Comparison of ENCODE assay signal across 11 cellular contexts in the genomic region with DNA sequence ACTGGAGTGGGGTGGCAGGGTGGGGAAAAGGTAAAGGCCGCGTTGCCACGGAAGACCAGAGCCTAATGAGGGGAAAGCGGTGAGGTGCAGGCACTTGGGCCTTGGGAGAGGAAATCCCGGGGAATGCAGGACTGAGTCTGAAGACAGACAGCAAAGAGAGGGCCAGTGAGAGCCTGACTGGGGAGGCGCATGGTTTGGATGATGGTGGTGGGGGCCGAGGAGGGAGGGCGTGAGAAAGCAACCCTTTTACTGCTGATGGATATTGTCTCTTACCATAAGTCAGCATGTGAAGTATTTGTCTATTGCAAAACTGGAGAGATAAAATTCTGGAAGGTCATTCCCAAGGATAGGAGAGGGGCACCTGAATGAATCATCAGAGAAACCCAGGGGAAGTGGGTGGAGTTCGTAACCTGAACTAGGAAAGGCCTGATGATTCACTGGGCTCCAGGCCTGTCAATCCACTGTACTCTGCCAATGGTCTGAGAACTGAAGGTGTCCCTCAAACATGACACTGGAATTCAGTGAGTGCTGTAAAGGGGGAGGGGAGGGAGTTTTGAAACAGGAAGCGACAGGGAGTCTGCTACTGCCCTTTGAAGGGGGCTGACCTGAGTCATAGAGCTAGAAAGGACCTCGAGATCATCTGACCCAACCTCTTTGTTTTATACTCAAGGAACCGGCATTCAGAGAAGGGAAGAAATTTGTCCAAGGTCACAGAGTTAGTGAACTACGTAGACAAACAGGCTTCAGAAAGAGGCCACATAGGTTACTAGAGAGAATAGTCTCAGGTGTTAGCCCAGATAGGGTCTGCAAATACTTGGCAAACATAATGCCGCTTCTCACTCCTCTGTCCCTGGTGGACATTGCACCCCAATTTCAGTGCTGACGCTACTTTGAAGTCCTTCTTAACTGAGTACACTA. TPM values are rescaled to one million over a fixed set of nuclear protein-coding genes. Genes with fewer than 3 reads are reported as not detected.
DNase-seq lines count a peak whose midpoint lies in the region; ATAC-seq, FAIRE-seq and TF ChIP-seq lines count a peak whose summit lies in the region.
"Had no signal": no experiment of that assay in that cellular context is flagged by ENCODE, and none has a peak within 500 bp of the region (broad histone marks: within the 10 kb centered on the region; RNA-seq: fewer than 3 reads in every experiment).

No MANE protein-coding gene starts in this region.

- peak overlapping the region; percentile 29; the same call in 1 of the 2 replicates for H2BK15ac ChIP-seq in H1 (ENCODE audit: low read length)

- peak overlapping the region; percentile 69 for H2BK120ac ChIP-seq in H1 (replicated peaks; ENCODE audit: low read depth, low read length)

- no peaks in the 10 kb centered on the region for H3K27me3 Mint-ChIP-seq in Calu3 (ENCODE audit: unreplicated experiment)
- no peaks in the 10 kb centered on the region for H3K27me3 Mint-ChIP-seq in activated naive CD8-positive, alpha-beta T cell treated with anti-CD3 and anti-CD28 coated beads for 36 hours

- no peaks in the 10 kb centered on the region for H4K20me1 ChIP-seq in H1 (replicated peaks in 1 of 2; ENCODE audit: control insufficient read depth in 1 of 2, insufficient read depth in 2 of 2, low read length in 2 of 2)

- peaks cover 18% of the 10 kb centered on the region for H3K4me1 Mint-ChIP-seq in Calu3 (ENCODE audit: low read depth, unreplicated experiment)
- H3K4me1 Mint-ChIP-seq in activated naive CD8-positive, alpha-beta T cell treated with anti-CD3 and anti-CD28 coated beads for 36 hours: no peaks in the 10 kb centered on the region

- H3K4me3 Mint-ChIP-seq in Calu3 (ENCODE audit: low read depth, unreplicated experiment): no peak overlapping the region
- H3K4me3 Mint-ChIP-seq in activated naive CD8-positive, alpha-beta T cell treated with anti-CD3 and anti-CD28 coated beads for 36 hours: no peak overlapping the region
- H3K4me3 Mint-ChIP-seq: CD14-positive monocyte had no signal

- H2BK5ac ChIP-seq in H1 (ENCODE audit: low read depth, low read length): peak overlapping the region; percentile 88; the same call in 1 of the 2 replicates

- 0 out of 3 replicates have a peak, but pooled peaks of 1 of the 2 experiments have one; percentile 7 for TF ChIP-seq EP300 in H1 (IDR thresholded peaks at IDR 0.05; ENCODE audit: borderline replicate concordance in 1 of 2, low read depth in 2 of 2, low read length in 2 of 2)

- no peaks in the 10 kb centered on the region for H3K9me3 ChIP-seq in H1 (ENCODE audit: insufficient read depth in 2 of 2, low read depth in 1 of 2, low read length in 1 of 2)
- H3K9me3 ChIP-seq in mesodermal cell (ENCODE audit: control insufficient read depth, low read length): no peaks in the 10 kb centered on the region

- peaks cover 4% of the 10 kb centered on the region for H3K36me3 Mint-ChIP-seq in Calu3 (ENCODE audit: insufficient read depth, unreplicated experiment)
- no peaks in the 10 kb centered on the region for H3K36me3 Mint-ChIP-seq in activated naive CD8-positive, alpha-beta T cell treated with anti-CD3 and anti-CD28 coated beads for 36 hours
- H3K36me3 Mint-ChIP-seq: CD14-positive monocyte had no signal

- H3K36me3 ChIP-seq in H1 (ENCODE audit: control insufficient read depth in 2 of 4, insufficient read depth in 4 of 4, low read length in 3 of 4): no peaks in the 10 kb centered on the region
- H3K36me3 ChIP-seq in mesodermal cell (ENCODE audit: control insufficient read depth, insufficient read depth, low read length): no peaks in the 10 kb centered on the region

- H4K8ac ChIP-seq in H1 (ENCODE audit: extremely low read depth, insufficient read depth, low read length): 0 out of 2 replicates have a peak overlapping the region, but pooled peaks have one; percentile 51

- H3K27ac ChIP-seq in H1 (ENCODE audit: low read depth, low read length): peak overlapping the region; percentile 81
- H3K27ac ChIP-seq in mesodermal cell (ENCODE audit: low read depth, low read length, severe bottlenecking): peak overlapping the region; percentile 75
- H3K27ac ChIP-seq: skin epidermis had no signal

- TF ChIP-seq POLR2A in NB4 (IDR thresholded peaks at IDR 0.05; ENCODE audit: extremely low read depth, insufficient read length) (no peak), H1 (IDR thresholded peaks at IDR 0.05; ENCODE audit: control extremely low read depth in 1 of 2, low read depth in 2 of 2, low read length in 2 of 2) (no peak)

- H3K9me3 Mint-ChIP-seq in Calu3 (ENCODE audit: low read depth, unreplicated experiment): peaks cover under 1% of the 10 kb centered on the region
- no peaks in the 10 kb centered on the region for H3K9me3 Mint-ChIP-seq in activated naive CD8-positive, alpha-beta T cell treated with anti-CD3 and anti-CD28 coated beads for 36 hours

- H3K4ac ChIP-seq in H1 (replicated peaks; ENCODE audit: insufficient read length, low read depth, low read length): peak overlapping the region; percentile 85

- H4K91ac ChIP-seq in H1 (replicated peaks; ENCODE audit: insufficient read length, low read length): peak overlapping the region; percentile 85

- peak; percentile 43 for DNase-seq in Calu3
- peak; percentile 52 for DNase-seq in NB4 (ENCODE audit: low read depth)
- peak; percentile 52 to 73 for DNase-seq in H1 (ENCODE audit: low read depth in 1 of 2, low spot score in 2 of 2)
- DNase-seq in activated naive CD8-positive, alpha-beta T cell treated with anti-CD3 and anti-CD28 coated beads for 36 hours: no peak
- no peak for DNase-seq in GM20000 (ENCODE audit: low spot score)
- DNase-seq: stimulated activated naive CD4-positive, alpha-beta T cell treated with Interleukin-2 at 50 U/mL for 16 hours had no signal

- H2AK5ac ChIP-seq in H1 (ENCODE audit: low read depth, low read length): no peak overlapping the region

- FAIRE-seq in H1 (lab: Jason Lieb, UNC): peak; percentile 99

- no peak overlapping the region for H3K4me3 ChIP-seq in NB4 (ENCODE audit: low read depth, low read length)
- H3K4me3 ChIP-seq in H1 (ENCODE audit: extremely low read depth in 1 of 4, insufficient read depth in 2 of 4, low read depth in 3 of 4, low read length in 4 of 4): peak overlapping the region in 1 of 4 experiments; percentile 47; a peak in 2 of 8 replicates
- H3K4me3 ChIP-seq in mesodermal cell (ENCODE audit: extremely low read depth, insufficient read depth, low read length, poor library complexity, severe bottlenecking): no peak overlapping the region
- H3K4me3 ChIP-seq: skin epidermis had no signal

- H3K18ac ChIP-seq in H1 (ENCODE audit: extremely low read depth, low read length): peak overlapping the region; percentile 90

- peak overlapping the region; percentile 53 to 56 for H3K4me2 ChIP-seq in H1 (ENCODE audit: insufficient read depth in 1 of 2, low read depth in 2 of 2, low read length in 2 of 2)

- H4K5ac ChIP-seq in H1 (ENCODE audit: insufficient read length, low read depth, low read length): peak overlapping the region; percentile 59

- CTCF ChIA-PET in Calu3 (lab: Charles Lee): no interaction called here
- CTCF ChIA-PET in H1 (lab: Charles Lee; ENCODE audit: partially characterized antibody): no interaction called here

- no peaks in the 10 kb centered on the region for H3K27me3 ChIP-seq in H1 (replicated peaks in 1 of 4; ENCODE audit: control insufficient read depth in 3 of 4, extremely low read depth in 1 of 4, insufficient read depth in 3 of 4, low read length in 3 of 4)

- peak overlapping the region; percentile 97 for H2BK20ac ChIP-seq in H1 (ENCODE audit: low read length)

- H3K9ac ChIP-seq in H1 (replicated peaks in 1 of 4; ENCODE audit: extremely low read depth in 1 of 4, low read depth in 3 of 4, low read length in 3 of 4): peak overlapping the region in 2 of 4 experiments; percentile 9 to 47; a peak in 3 of 7 replicates

- no TSS peak for BruUV-seq in Calu3 (replicated peaks; lab: Mats Ljungman, UMichigan)

- H2AFZ ChIP-seq in H1 (ENCODE audit: low read length): no peak overlapping the region

- peak overlapping the region; percentile 30 for H3K56ac ChIP-seq in H1 (replicated peaks; ENCODE audit: insufficient read length, low read depth, low read length)

- H3K14ac ChIP-seq in H1 (ENCODE audit: insufficient read length): no peak overlapping the region

- intact Hi-C loops in Calu3 (cut with micrococcal nuclease; ENCODE audit: unreplicated experiment): no loop called here

- TF ChIP-seq RAD21 in H1 (IDR thresholded peaks at IDR 0.05 in 1 of 2, conservative IDR thresholded peaks at IDR 0.05 in 1 of 2; ENCODE audit: low read depth in 2 of 2, low read length in 2 of 2): no peak

- 0 out of 2 replicates have a peak, but pooled peaks cover 2% of the 10 kb centered on the region for H3K23me2 ChIP-seq in H1 (ENCODE audit: low read depth, low read length)

- H3K27ac Mint-ChIP-seq in Calu3 (ENCODE audit: unreplicated experiment): peak overlapping the region; percentile 52
- H3K27ac Mint-ChIP-seq in activated naive CD8-positive, alpha-beta T cell treated with anti-CD3 and anti-CD28 coated beads for 36 hours: no peak overlapping the region

- H3K23ac ChIP-seq in H1 (ENCODE audit: insufficient read length): no peak overlapping the region

- peak overlapping the region; percentile 90; the same call in 1 of the 2 replicates for H2BK12ac ChIP-seq in H1 (ENCODE audit: low read depth, low read length)

- WGBS in H1 (ENCODE audit: extremely low coverage in 1 of 2, insufficient coverage in 1 of 2, insufficient read length in 1 of 2, insufficient replicate concordance in 2 of 2, low coverage in 1 of 2, low lambda C conversion rate in 2 of 2, missing lambda C conversion rate in 1 of 2), 2 experiments: 19% methylated on average over 12 of the region's 15 CpGs; no CpG with 5 or more reads in 1 of the 2 experiments
- 20 to 31% methylated on average over 2 to 7 of the region's 15 CpGs for WGBS in mesodermal cell (ENCODE audit: insufficient coverage in 2 of 2), 2 experiments

- TF ChIP-seq CTCF in Calu3 (IDR thresholded peaks at IDR 0.05; ENCODE audit: unreplicated experiment) (no peak), NB4 (IDR thresholded peaks at IDR 0.05; ENCODE audit: low read depth, low read length) (no peak), H1 (IDR thresholded peaks at IDR 0.05; ENCODE audit: control extremely low read depth in 1 of 3, insufficient read depth in 1 of 3, low read depth in 1 of 3, low read length in 3 of 3) (no peak), GM20000 (IDR thresholded peaks at IDR 0.05; ENCODE audit: extremely low read depth, missing control alignments) (no peak)

- H3K79me2 ChIP-seq in H1 (ENCODE audit: control insufficient read depth in 1 of 2, insufficient read depth in 2 of 2, low read length in 2 of 2): no peaks in the 10 kb centered on the region

- POLR2A ChIA-PET in H1 (lab: Charles Lee; ENCODE audit: partially characterized antibody): no interaction called here

- ATAC-seq in HG02759 (IDR thresholded peaks at IDR 0.05; ENCODE audit: unreplicated experiment) (no peak), GM21515 (IDR thresholded peaks at IDR 0.05; ENCODE audit: unreplicated experiment) (no peak)

- no peaks in the 10 kb centered on the region for H3K79me1 ChIP-seq in H1 (ENCODE audit: low read depth, low read length)

- H3K4me1 ChIP-seq in H1 (replicated peaks in 1 of 4; ENCODE audit: control insufficient read depth in 3 of 4, insufficient read depth in 4 of 4, low read length in 3 of 4) (peaks cover 2 to 10% (median 8%) of the 10 kb centered on the region in 4 experiments; a peak in 5 of 7 replicates), mesodermal cell (ENCODE audit: control insufficient read depth, insufficient read depth, low read length, poor library complexity, severe bottlenecking) (peaks cover 8% of the 10 kb centered on the region)

RNA-seq across cellular contexts. Expression of a gene that starts 52.2 kb away (rescaled TPM):
- total RNA-seq in Calu3 (2022): 6.3 and 6.9 TPM in 2 replicates
- 15.6 and 16.1 TPM in 2 replicates for total RNA-seq in H1 (2021; fragmentation: NEBNext Ultra II Directional; extraction: Animal tissue kit (Norgen Biotek cat#: 25700))
- polyA plus RNA-seq in H1 (2011; rRNA removed): 7.3 and 7.5 TPM in 2 replicates
- polyA plus RNA-seq in H1 (2011; cell fraction: cytosol; rRNA removed): 6.3 TPM
- polyA plus RNA-seq in H1 (2011; cell fraction: nucleus; rRNA removed): 6.1 TPM
- 13.4 to 15.3 TPM (median 14.6 TPM) in 4 replicates for polyA plus RNA-seq in H1 (2012, experiment 1 of 2)
- polyA plus RNA-seq in H1 (2012, experiment 2 of 2): 17.5 TPM
- polyA plus RNA-seq in H1 (2013, experiment 1 of 2): 9.3 TPM
- polyA plus RNA-seq in H1 (2013, experiment 2 of 2): 10.7 TPM
- 4.8 and 6.2 TPM in 2 replicates for polyA minus RNA-seq in H1 (2011; rRNA and poly(A)+ RNA removed)
- 5.4 TPM for polyA minus RNA-seq in H1 (2011; cell fraction: cytosol; rRNA and poly(A)+ RNA removed)
- polyA minus RNA-seq in H1 (2011; cell fraction: nucleus; rRNA and poly(A)+ RNA removed): 3.2 TPM
- 0.55 TPM for polyA plus RNA-seq in mesodermal cell (2013, experiment 1 of 2)
- 0.56 TPM for polyA plus RNA-seq in mesodermal cell (2013, experiment 2 of 2)
- under 1 TPM; 0.19 to 0.26 TPM for total RNA-seq in activated naive CD8-positive, alpha-beta T cell treated with anti-CD3 and anti-CD28 coated beads for 36 hours
- polyA plus RNA-seq: CD14-positive monocyte had no signal

RNA-seq across cellular contexts. Expression of a gene that starts 59.6 kb away (rescaled TPM):
- total RNA-seq in Calu3 (2022): 5.0 and 5.7 TPM in 2 replicates
- total RNA-seq in H1 (2021; fragmentation: NEBNext Ultra II Directional; extraction: Animal tissue kit (Norgen Biotek cat#: 25700)): 10.1 and 10.5 TPM in 2 replicates
- polyA plus RNA-seq in H1 (2011; rRNA removed): 7.5 and 7.8 TPM in 2 replicates
- 8.1 TPM for polyA plus RNA-seq in H1 (2011; cell fraction: cytosol; rRNA removed)
- polyA plus RNA-seq in H1 (2011; cell fraction: nucleus; rRNA removed): 14.6 TPM
- 8.7 to 11.4 TPM (median 10.3 TPM) in 4 replicates for polyA plus RNA-seq in H1 (2012, experiment 1 of 2)
- 7.8 TPM for polyA plus RNA-seq in H1 (2012, experiment 2 of 2)
- 8.4 TPM for polyA plus RNA-seq in H1 (2013, experiment 1 of 2)
- 9.1 TPM for polyA plus RNA-seq in H1 (2013, experiment 2 of 2)
- polyA minus RNA-seq in H1 (2011; rRNA and poly(A)+ RNA removed): 16.1 and 18.6 TPM in 2 replicates
- 6.8 TPM for polyA minus RNA-seq in H1 (2011; cell fraction: cytosol; rRNA and poly(A)+ RNA removed)
- polyA minus RNA-seq in H1 (2011; cell fraction: nucleus; rRNA and poly(A)+ RNA removed): 45.3 TPM
- 3.5 TPM for polyA plus RNA-seq in mesodermal cell (2013, experiment 1 of 2)
- 2.7 TPM for polyA plus RNA-seq in mesodermal cell (2013, experiment 2 of 2)
- 1 to 10 TPM; 1.3 to 1.4 TPM for total RNA-seq in activated naive CD8-positive, alpha-beta T cell treated with anti-CD3 and anti-CD28 coated beads for 36 hours

Comparison
In these comparisons a context has a peak if more than half of its experiments do, and no peak if none do; other contexts are left out.
1. DNase-seq: peak in Calu3 (single experiment), NB4 (single experiment) and H1 (2 of 2); none in activated naive CD8-positive, alpha-beta T cell treated with anti-CD3 and anti-CD28 coated beads for 36 hours (single experiment) and GM20000 (single experiment).